ENCODE assay signal across 8 cellular contexts in the genomic region with DNA sequence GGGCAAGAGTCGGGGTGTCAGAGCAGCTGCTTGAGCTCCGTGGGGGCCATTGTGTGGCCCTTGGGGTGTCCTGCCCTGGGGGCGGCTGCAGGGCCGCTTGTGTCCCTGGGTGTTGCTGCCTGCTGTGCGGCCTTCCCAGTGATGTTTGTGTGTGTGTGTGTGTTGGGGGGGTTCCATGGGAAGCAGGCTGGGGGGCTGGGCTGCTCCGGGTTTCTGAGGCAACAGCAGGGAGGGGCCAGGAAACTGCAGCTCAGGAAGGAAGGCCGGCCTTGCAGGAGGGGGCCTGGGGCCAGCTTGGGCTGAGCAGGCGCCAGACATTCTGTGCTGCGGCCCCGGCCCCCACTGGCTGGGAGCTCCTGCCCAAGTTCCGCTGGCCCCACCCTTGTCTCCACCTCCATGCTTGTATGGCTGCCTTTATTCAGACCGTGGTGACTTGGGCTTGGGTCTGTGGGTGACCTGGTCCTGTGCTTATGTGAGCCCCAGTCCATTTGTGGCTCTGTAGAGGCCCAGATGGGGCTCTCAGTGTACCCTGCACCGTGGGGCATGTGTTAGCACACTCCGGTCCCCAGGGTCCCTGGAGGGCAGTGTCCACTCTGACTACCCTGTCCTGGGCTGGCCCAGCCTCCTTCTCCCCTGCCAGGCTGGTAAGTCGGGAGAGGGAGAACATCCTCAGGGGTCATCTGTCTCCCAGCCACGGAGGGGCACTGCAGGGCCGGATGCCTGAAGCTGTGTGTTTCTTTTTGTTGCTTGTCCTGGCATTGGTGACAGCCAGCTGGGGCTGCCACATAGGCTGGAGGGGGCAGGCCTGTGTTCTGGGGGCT. TPM values are rescaled to one million over a fixed set of nuclear protein-coding genes. Genes with fewer than 3 reads are reported as not detected.
DNase-seq lines count a peak whose midpoint lies in the region; ATAC-seq and TF ChIP-seq lines count a peak whose summit lies in the region.

No MANE protein-coding gene starts in this region.

- TF ChIP-seq CTCF in GM10266 (IDR thresholded peaks at IDR 0.05; ENCODE audit: control insufficient read depth, insufficient read depth, low read depth, missing control alignments) (peak; percentile 45), OCI-LY7 (conservative IDR thresholded peaks at IDR 0.05; ENCODE audit: low read length) (peak; percentile 72), esophagus squamous epithelium (IDR thresholded peaks at IDR 0.05) (peak in 1 of 6 experiments; percentile 17), natural killer cell (IDR thresholded peaks at IDR 0.05) (no peak)

- CTCF ChIA-PET in OCI-LY7 (lab: Charles Lee; ENCODE audit: unreplicated experiment), result interaction anchor here (0.8 kb wide), 1 partner anchor 65 kb away, joined by 3 read pairs; no protein-coding TSS in a partner anchor

- ATAC-seq in GM21390 (IDR thresholded peaks at IDR 0.05; ENCODE audit: unreplicated experiment), result no peak
- ATAC-seq in GM21529 (IDR thresholded peaks at IDR 0.05; ENCODE audit: unreplicated experiment), result no peak
- ATAC-seq in GM19467 (IDR thresholded peaks at IDR 0.05; ENCODE audit: unreplicated experiment), result no peak
- no peak for ATAC-seq in natural killer cell

- peaks cover 9 to 22% of the 10 kb centered on the region in 2 donors for H3K4me1 Mint-ChIP-seq in natural killer cell

- peaks cover 0 to 20% of the 10 kb centered on the region in 2 donors for H3K27me3 Mint-ChIP-seq in natural killer cell (ENCODE audit: low read depth in 2 of 2)

- intact Hi-C loops in OCI-LY7 (cut with micrococcal nuclease; ENCODE audit: unreplicated experiment), result loop anchor here (1.0 kb wide), 2 partner anchors 29 to 66 kb away; no protein-coding TSS in a partner anchor
- intact Hi-C loops in esophagus squamous epithelium (cut with DNase I), result no loop called here
- intact Hi-C loops in natural killer cell (cut with micrococcal nuclease), result no loop called here

- POLR2A ChIA-PET in OCI-LY7 (lab: Charles Lee), result interaction anchor here (0.7 kb wide), 1 partner anchor 22 kb away, joined by 3 read pairs; no protein-coding TSS in a partner anchor

- H3K79me2 ChIP-seq in OCI-LY7 (ENCODE audit: insufficient read depth, low read depth, low read length), result no peaks in the 10 kb centered on the region

- no peaks in the 10 kb centered on the region for H3K9me3 ChIP-seq in OCI-LY7 (ENCODE audit: low read length)
- no peaks in the 10 kb centered on the region for H3K9me3 ChIP-seq in esophagus squamous epithelium

- no peak overlapping the region for H2AFZ ChIP-seq in OCI-LY7 (ENCODE audit: low read length)

- DNase-seq in GM10266 (ENCODE audit: extremely low spot score), result no peak
- peak; percentile 69 for DNase-seq in OCI-LY7 (ENCODE audit: low spot score)
- no peak for DNase-seq in esophagus squamous epithelium (lab: John Stamatoyannopoulos, UW)
- peak; percentile 80 for DNase-seq in pulmonary artery endothelial cell (ENCODE audit: low read depth, low spot score)
- DNase-seq in natural killer cell, result no peak

- no peaks in the 10 kb centered on the region for H3K9me3 Mint-ChIP-seq in natural killer cell

- H3K4me2 ChIP-seq in OCI-LY7 (ENCODE audit: low read length), result no peak overlapping the region

- H3K27me3 ChIP-seq in esophagus squamous epithelium, result peaks cover 0 to 81% (median 10%) of the 10 kb centered on the region in 4 donors

- 12 to 26% methylated on average over 5 to 6 of the region's 17 CpGs for WGBS in esophagus squamous epithelium, 2 donors

- H3K4me3 Mint-ChIP-seq in natural killer cell, result no peak overlapping the region

- TF ChIP-seq POLR2A in esophagus squamous epithelium (IDR thresholded peaks at IDR 0.05), result peak in 1 of 4 donors; percentile 26

- no peaks in the 10 kb centered on the region for H3K9me2 ChIP-seq in OCI-LY7 (ENCODE audit: insufficient read depth, low read length)

- no peak overlapping the region for H3K27ac ChIP-seq in OCI-LY7 (ENCODE audit: low read depth, low read length, poor library complexity, severe bottlenecking)
- peak overlapping the region; percentile 33 to 82 (median 62) for H3K27ac ChIP-seq in esophagus squamous epithelium

- no peaks in the 10 kb centered on the region for H3K36me3 Mint-ChIP-seq in natural killer cell

- peaks cover 14% of the 10 kb centered on the region for H3K4me1 ChIP-seq in OCI-LY7 (ENCODE audit: insufficient read depth, low read length, poor library complexity, severe bottlenecking)
- H3K4me1 ChIP-seq in esophagus squamous epithelium, result peaks cover 34 to 87% (median 43%) of the 10 kb centered on the region in 3 donors

- BruUV-seq in OCI-LY7 (replicated peaks; lab: Mats Ljungman, UMichigan), result no TSS peak

- H3K36me3 ChIP-seq in OCI-LY7 (ENCODE audit: insufficient read depth, low read length) (no peaks in the 10 kb centered on the region), esophagus squamous epithelium (no peaks in the 10 kb centered on the region)

- H3K4me3 ChIP-seq in OCI-LY7 (ENCODE audit: low read depth, low read length, poor library complexity, severe bottlenecking) (no peak overlapping the region), esophagus squamous epithelium (peak overlapping the region in 2 of 4 donors; percentile 11 to 32)

- H4K20me1 ChIP-seq in OCI-LY7 (ENCODE audit: insufficient read depth, low read length), result no peaks in the 10 kb centered on the region

- no peak overlapping the region for H3K27ac Mint-ChIP-seq in natural killer cell

RNA-seq across cellular contexts. Expression of gene SOX18, which starts 4.6 kb away (rescaled TPM):
- not detected in 2 replicates for total RNA-seq in OCI-LY7 (2014; rRNA removed; shearing (Covaris generic))
- not detected in 2 replicates for total RNA-seq in OCI-LY7 (2022)
- total RNA-seq in esophagus squamous epithelium, result 1 to 10 TPM; 1.3 to 4.5 (median 3.9) TPM
- 11.1 and 27.3 TPM in 2 replicates for total RNA-seq in pulmonary artery endothelial cell
- not detected for total RNA-seq in natural killer cell

RNA-seq across cellular contexts. Expression of gene TCEA2, which starts 8.9 kb away (rescaled TPM):
- 36.4 and 37.5 TPM in 2 replicates for total RNA-seq in OCI-LY7 (2014; rRNA removed; shearing (Covaris generic))
- total RNA-seq in OCI-LY7 (2022) (71.2 and 72.3 TPM in 2 replicates), esophagus squamous epithelium (10 to 100 TPM in 2 of 4 donors, 1 to 10 TPM in 2; 1.8 to 25.2 (median 8.9) TPM), pulmonary artery endothelial cell (18.0 and 27.8 TPM in 2 replicates), natural killer cell (10 to 100 TPM; 25.0 to 28.7 (median 28.5) TPM)

RNA-seq across cellular contexts. Expression of gene C20orf204, which starts 18.1 kb away (rescaled TPM):
- total RNA-seq in OCI-LY7 (2014; rRNA removed; shearing (Covaris generic)), result 2.0 and 3.5 TPM in 2 replicates
- 5.9 and 6.7 TPM in 2 replicates for total RNA-seq in OCI-LY7 (2022)
- under 1 TPM in 3 of 4 donors, not detected in 1; 0.26 to 0.57 (median 0.57) TPM for total RNA-seq in esophagus squamous epithelium
- total RNA-seq in pulmonary artery endothelial cell, result 1.7 and 1.9 TPM in 2 replicates
- total RNA-seq in natural killer cell, result 1 to 10 TPM; 4.3 to 5.5 (median 5.3) TPM

RNA-seq across cellular contexts. Expression of gene RGS19, which starts 25.3 kb away (rescaled TPM):
- total RNA-seq in OCI-LY7 (2014; rRNA removed; shearing (Covaris generic)), result 85.5 and 106 TPM in 2 replicates
- 63.5 and 69.4 TPM in 2 replicates for total RNA-seq in OCI-LY7 (2022)
- total RNA-seq in esophagus squamous epithelium, result 10 to 100 TPM in 3 of 4 donors, 1 to 10 TPM in 1; 7.4 to 14.4 (median 11.0) TPM
- total RNA-seq in pulmonary artery endothelial cell, result 19.1 and 22.2 TPM in 2 replicates
- total RNA-seq in natural killer cell, result 10 to 100 TPM; 61.9 to 76.4 (median 68.2) TPM

RNA-seq across cellular contexts. Expression of gene OPRL1, which starts 25.8 kb away (rescaled TPM):
- 4.8 and 6.4 TPM in 2 replicates for total RNA-seq in OCI-LY7 (2014; rRNA removed; shearing (Covaris generic))
- 6.1 and 7.6 TPM in 2 replicates for total RNA-seq in OCI-LY7 (2022)
- total RNA-seq in esophagus squamous epithelium, result under 1 TPM in 3 of 4 donors, not detected in 1; 0.34 to 0.91 (median 0.76) TPM
- total RNA-seq in pulmonary artery endothelial cell, result 2.0 and 2.6 TPM in 2 replicates
- total RNA-seq in natural killer cell, result 1 to 10 TPM; 1.2 to 2.2 (median 1.4) TPM

Comparison
In these comparisons a context has a peak if more than half of its experiments do, and no peak if none do; other contexts are left out.
1. DNase-seq: peak in OCI-LY7 (single experiment) and pulmonary artery endothelial cell (single experiment); none in GM10266 (single experiment), esophagus squamous epithelium (single experiment) and natural killer cell (single experiment).